17 cellular contexts compared by ENCODE assay signal in the genomic region with DNA sequence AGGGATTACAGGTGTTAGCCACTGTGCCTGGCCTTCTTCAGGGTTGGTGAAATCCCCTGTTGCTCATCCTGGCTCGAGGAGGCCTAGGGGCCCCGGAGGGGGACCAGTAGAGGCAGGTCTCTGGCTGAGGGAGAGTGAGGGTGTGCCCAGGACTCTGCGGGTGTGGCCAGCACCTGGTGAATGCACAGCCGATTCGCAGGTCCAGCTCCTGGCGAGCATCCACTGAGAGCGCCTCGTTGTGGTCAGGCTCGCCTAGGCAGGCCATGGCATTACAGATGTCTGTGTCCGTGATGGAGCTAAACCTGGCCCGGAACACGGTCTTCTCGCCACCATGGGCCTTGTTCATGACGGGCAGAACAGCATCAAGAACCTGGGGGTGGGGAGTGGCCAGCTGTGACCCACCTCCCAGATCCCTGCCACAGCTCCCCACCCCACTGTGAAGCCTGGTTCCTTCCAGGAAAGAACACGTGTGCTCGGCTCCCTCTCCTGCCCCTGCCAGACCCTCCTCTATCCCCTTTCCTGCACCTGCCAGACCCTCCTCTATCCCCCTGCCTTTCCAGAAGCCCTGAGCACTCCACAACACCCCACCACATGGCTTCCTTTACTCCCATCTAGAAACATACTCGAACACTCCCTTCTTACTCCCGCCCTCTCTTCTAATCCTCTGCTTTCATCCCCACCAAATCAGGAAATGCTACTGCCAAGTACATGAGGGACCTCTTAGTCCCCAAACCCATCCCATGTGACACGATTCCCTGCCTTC. TPM values are rescaled to one million over a fixed set of nuclear protein-coding genes. Genes with fewer than 3 reads are reported as not detected.
DNase-seq lines count a peak whose midpoint lies in the region; ATAC-seq, FAIRE-seq and TF ChIP-seq lines count a peak whose summit lies in the region.
"Had no signal": no experiment of that assay in that cellular context is flagged by ENCODE, and none has a peak within 500 bp of the region (broad histone marks: within the 10 kb centered on the region; RNA-seq: fewer than 3 reads in every experiment).

No MANE protein-coding gene starts in this region.

- no TSS peak for BruUV-seq in K562 (replicated peaks; lab: Mats Ljungman, UMichigan)

- POLR2A ChIA-PET in RWPE1 (lab: Yijun Ruan, JAX; ENCODE audit: low non-redundant PET) (no interaction called here), K562 (lab: Yijun Ruan, JAX) (interaction anchor here (0.6 to 15.7 kb wide), 13 partner anchors 9 to 327 kb away, joined by 3 to 382 read pairs (median 4); a partner anchor contains a TSS)

- no peaks in the 10 kb centered on the region for H3K9me3 ChIP-seq in K562 (replicated peaks; ENCODE audit: control insufficient read depth, insufficient read depth, low read depth, low read length)
- H3K9me3 ChIP-seq in osteoblast (ENCODE audit: low read depth, low read length) = no peaks in the 10 kb centered on the region
- no peaks in the 10 kb centered on the region for H3K9me3 ChIP-seq in thyroid gland
- H3K9me3 ChIP-seq: HAP-1 had no signal

- no peak for TF ChIP-seq EP300 in K562 (IDR thresholded peaks at IDR 0.05; ENCODE audit: low read length)

- H4K20me1 ChIP-seq in K562 (replicated peaks; ENCODE audit: control insufficient read depth, insufficient read depth, low read length) (peaks cover 43% of the 10 kb centered on the region), osteoblast (ENCODE audit: insufficient read depth, low read length) (peaks cover 14% of the 10 kb centered on the region)

- H2AFZ ChIP-seq in K562 (ENCODE audit: low read depth, low read length) (no peak overlapping the region), osteoblast (ENCODE audit: low read length) (no peak overlapping the region)

- DNase-seq in RWPE1 (ENCODE audit: low spot score) (no peak), K562 (ENCODE audit: extremely low read depth in 1 of 4, low spot score in 3 of 4) (no peak), osteoblast (ENCODE audit: insufficient read length, low spot score, missing footprints) (peak; percentile 65), NCI-H2227 treated with DMSO at 0.1 percent for 48 hours (lab: John Stamatoyannopoulos, UW) (no peak), H4 (ENCODE audit: low spot score) (no peak), thyroid gland (no peak), DMS 273 (lab: John Stamatoyannopoulos, UW; ENCODE audit: unreplicated experiment) (no peak)
- DNase-seq: AML-193; CD4-positive, alpha-beta memory T cell; DMS79 treated with DMSO at 0.1 percent for 48 hours; GF-D8; IMR-90; KBM-7 had no signal

- H3K27me3 ChIP-seq in K562 (ENCODE audit: control insufficient read depth in 2 of 2, insufficient read depth in 2 of 2, low read length in 2 of 2) = no peaks in the 10 kb centered on the region
- H3K27me3 ChIP-seq in osteoblast (ENCODE audit: insufficient read depth, low read length) = no peaks in the 10 kb centered on the region
- H3K27me3 ChIP-seq in thyroid gland = no peaks in the 10 kb centered on the region

- H3K27ac ChIP-seq in RWPE1 = peak overlapping the region; percentile 52
- H3K27ac ChIP-seq in K562 (ENCODE audit: extremely low read depth, low read depth, low read length) = no peak overlapping the region
- H3K27ac ChIP-seq in osteoblast (ENCODE audit: low read depth, low read length) = no peak overlapping the region
- no peak overlapping the region for H3K27ac ChIP-seq in thyroid gland

- in situ Hi-C loops in K562 (cut with MboI) = no loop called here

- CTCF ChIA-PET in RWPE1 (lab: Yijun Ruan, JAX) (interaction anchor here (0.6 to 0.9 kb wide), 2 partner anchors 17 to 32 kb away, joined by 3 to 4 read pairs; no protein-coding TSS in a partner anchor), K562 (lab: Yijun Ruan, JAX; ENCODE audit: low intra/inter-chr PET ratio) (no interaction called here)

- intact Hi-C loops in K562 (cut with micrococcal nuclease) = no loop called here
- intact Hi-C loops in thyroid gland (cut with DNase I) = loop anchor here (5.0 kb wide), 1 partner anchor 53 kb away; no protein-coding TSS in a partner anchor

- peak overlapping the region in 1 of 2 experiments; percentile 50; a peak in 2 of 4 replicates for H3K9ac ChIP-seq in K562 (ENCODE audit: insufficient read depth in 1 of 2, low read depth in 2 of 2, low read length in 2 of 2)

- WGBS in K562 (ENCODE audit: insufficient coverage, low coverage, missing lambda C conversion rate) = 88% methylated on average over 19 of the region's 19 CpGs
- WGBS in thyroid gland, 2 donors = 92% methylated on average over 15 to 19 of the region's 19 CpGs

- no peak overlapping the region for H3K4me3 ChIP-seq in K562
- no peak overlapping the region for H3K4me3 ChIP-seq in osteoblast (ENCODE audit: insufficient read depth, low read length)
- H3K4me3 ChIP-seq in thyroid gland (replicated peaks in 1 of 3) = no peak overlapping the region
- H3K4me3 ChIP-seq: HAP-1 had no signal

- peaks cover 8% of the 10 kb centered on the region for H3K9me1 ChIP-seq in K562 (ENCODE audit: control insufficient read depth, insufficient read depth, low read length)

- FAIRE-seq in K562 (lab: Jason Lieb, UNC) = no peak
- FAIRE-seq: A204.1, H1 had no signal

- no peak overlapping the region for H3K4me2 ChIP-seq in K562 (ENCODE audit: insufficient read depth, low read length)
- H3K4me2 ChIP-seq in osteoblast (ENCODE audit: insufficient read depth, low read length) = no peak overlapping the region

- H3K4me1 ChIP-seq in K562 (replicated peaks in 1 of 2; ENCODE audit: control insufficient read depth in 2 of 2, insufficient read depth in 2 of 2, low read length in 2 of 2) = peaks cover 0 to 19% of the 10 kb centered on the region in 2 experiments; a peak in 1 of 5 replicates
- no peaks in the 10 kb centered on the region for H3K4me1 ChIP-seq in osteoblast (ENCODE audit: insufficient read depth, low read length)
- no peaks in the 10 kb centered on the region for H3K4me1 ChIP-seq in thyroid gland
- H3K4me1 ChIP-seq: HAP-1 had no signal

- H3K79me2 ChIP-seq in K562 (ENCODE audit: control insufficient read depth, insufficient read depth, low read length) = no peaks in the 10 kb centered on the region
- peaks cover 5% of the 10 kb centered on the region for H3K79me2 ChIP-seq in osteoblast (ENCODE audit: insufficient read depth, low read length)

- TF ChIP-seq CTCF in RWPE1 (conservative IDR thresholded peaks at IDR 0.05; ENCODE audit: low read depth) (no peak), K562 (IDR thresholded peaks at IDR 0.05 in 2 of 3, conservative IDR thresholded peaks at IDR 0.05 in 1 of 3; ENCODE audit: insufficient read depth in 2 of 3, low read depth in 1 of 3, low read length in 3 of 3) (peak in 2 of 3 experiments; percentile 6 to 13; a peak in 1 of 6 replicates), osteoblast (IDR thresholded peaks at IDR 0.05; ENCODE audit: extremely low read depth, low read depth, low read length) (no peak), thyroid gland (IDR thresholded peaks at IDR 0.05) (no peak)

- ATAC-seq in K562 (0 out of 3 replicates have a peak, but pooled peaks have one; percentile 1), esophagus mucosa (peak; percentile 66)

- TF ChIP-seq POLR2A in K562 (conservative IDR thresholded peaks at IDR 0.05) (peak; percentile 69), thyroid gland (IDR thresholded peaks at IDR 0.05) (no peak)

- H3K36me3 ChIP-seq in K562 (ENCODE audit: control insufficient read depth, insufficient read depth, low read length) (peaks cover 97% of the 10 kb centered on the region), osteoblast (ENCODE audit: insufficient read depth, low read length) (peaks cover 73% of the 10 kb centered on the region), thyroid gland (peaks cover 37 to 67% of the 10 kb centered on the region in 2 donors)

- no peak for TF ChIP-seq RAD21 in K562 (CRISPR knock-in tag; conservative IDR thresholded peaks at IDR 0.05 in 1 of 2, IDR thresholded peaks at IDR 0.05 in 1 of 2)

RNA-seq across cellular contexts. Expression of a gene that starts 12.4 kb away (rescaled TPM):
- total RNA-seq in K562 (2011; cell fraction: chromatin; rRNA removed; ENCODE audit: low replicate concordance) = 654 and 1,271 TPM in 2 replicates
- total RNA-seq in K562 (2011; cell fraction: nucleolus; rRNA removed) = 667 and 676 TPM in 2 replicates
- 562 and 595 TPM in 2 replicates for total RNA-seq in K562 (2011; cell fraction: nucleoplasm; rRNA removed)
- 168 and 209 TPM in 2 replicates for total RNA-seq in K562 (2014; rRNA removed)
- 70.7 and 93.0 TPM in 2 replicates for total RNA-seq in K562 (2014; rRNA removed; fragmentation: Illumina TruSeq; extraction: Trizol)
- total RNA-seq in K562 (2015; rRNA removed; fragmentation: Illumina TruSeq; extraction: Trizol) = 132 and 135 TPM in 2 replicates
- 182 and 188 TPM in 2 replicates for total RNA-seq in K562 (2021)
- 77.5 and 115 TPM in 2 replicates for polyA plus RNA-seq in K562 (2011; rRNA removed)
- polyA plus RNA-seq in K562 (2011; cell fraction: cytosol; rRNA removed) = 70.1 and 77.8 TPM in 2 replicates
- 984 and 1,286 TPM in 2 replicates for polyA plus RNA-seq in K562 (2011; cell fraction: nucleus; rRNA removed)
- 96.9 and 122 TPM in 2 replicates for polyA plus RNA-seq in K562 (2012)
- 112 and 123 TPM in 2 replicates for polyA plus RNA-seq in K562 (2014; fragmentation: Illumina TruSeq; extraction: Trizol)
- 10 to 100 TPM in 1 of 2 experiments, 1 to 10 TPM in 1; 3.0 to 11.5 TPM for polyA plus RNA-seq in K562 (2014; fragmentation: Nextera tagmentation; extraction: Ambion mirVana)
- polyA plus RNA-seq in K562 (2014; rRNA removed) = 153 and 161 TPM in 2 replicates
- 98.9 and 108 TPM in 2 replicates for polyA minus RNA-seq in K562 (2011; rRNA and poly(A)+ RNA removed)
- polyA minus RNA-seq in K562 (2011; cell fraction: cytosol; rRNA and poly(A)+ RNA removed) = 76.3 and 79.3 TPM in 2 replicates
- polyA minus RNA-seq in K562 (2011; cell fraction: nucleus; rRNA and poly(A)+ RNA removed) = 248 and 295 TPM in 2 replicates
- 12.8 TPM for total RNA-seq in esophagus mucosa
- 27.9 and 33.6 TPM in 2 replicates for total RNA-seq in osteoblast
- 9.3 and 10.8 TPM in 2 replicates for total RNA-seq in H4 (2014; rRNA removed; shearing (Covaris generic))
- total RNA-seq in thyroid gland = 10 to 100 TPM; 24.7 to 39.3 (median 29.3) TPM

RNA-seq across cellular contexts. Expression of a gene that starts 17.6 kb away (rescaled TPM):
- total RNA-seq in K562 (2011; cell fraction: chromatin; rRNA removed; ENCODE audit: low replicate concordance) = 103 and 226 TPM in 2 replicates
- total RNA-seq in K562 (2011; cell fraction: nucleolus; rRNA removed) = 122 and 135 TPM in 2 replicates
- 120 and 153 TPM in 2 replicates for total RNA-seq in K562 (2011; cell fraction: nucleoplasm; rRNA removed)
- total RNA-seq in K562 (2014; rRNA removed) (132 and 153 TPM in 2 replicates), K562 (2014; rRNA removed; fragmentation: Illumina TruSeq; extraction: Trizol) (33.1 and 36.9 TPM in 2 replicates), K562 (2015; rRNA removed; fragmentation: Illumina TruSeq; extraction: Trizol) (74.6 and 75.0 TPM in 2 replicates), K562 (2021) (157 and 159 TPM in 2 replicates), esophagus mucosa (21.3 TPM), osteoblast (22.8 and 24.5 TPM in 2 replicates), thyroid gland (10 to 100 TPM; 19.5 to 27.5 (median 26.2) TPM)
- polyA plus RNA-seq in K562 (2011; rRNA removed) (64.0 and 73.1 TPM in 2 replicates), K562 (2014; fragmentation: Illumina TruSeq; extraction: Trizol) (53.8 and 92.1 TPM in 2 replicates), K562 (2014; fragmentation: Nextera tagmentation; extraction: Ambion mirVana) (1 to 10 TPM; 2.1 to 4.5 TPM), K562 (2014; rRNA removed) (110 and 121 TPM in 2 replicates)
- polyA plus RNA-seq in K562 (2011; cell fraction: cytosol; rRNA removed) = 74.8 and 124 TPM in 2 replicates
- 187 and 284 TPM in 2 replicates for polyA plus RNA-seq in K562 (2011; cell fraction: nucleus; rRNA removed)
- 81.6 and 118 TPM in 2 replicates for polyA plus RNA-seq in K562 (2012)
- 29.5 and 43.3 TPM in 2 replicates for polyA minus RNA-seq in K562 (2011; rRNA and poly(A)+ RNA removed)
- polyA minus RNA-seq in K562 (2011; cell fraction: cytosol; rRNA and poly(A)+ RNA removed) = 53.3 and 68.1 TPM in 2 replicates
- 34.9 and 45.5 TPM in 2 replicates for polyA minus RNA-seq in K562 (2011; cell fraction: nucleus; rRNA and poly(A)+ RNA removed)
- total RNA-seq in H4 (2014; rRNA removed; shearing (Covaris generic)) = 9.2 and 14.1 TPM in 2 replicates

Comparison
In these comparisons a context has a peak if more than half of its experiments do, and no peak if none do; other contexts are left out.
1. CTCF ChIP-seq: peak in K562 (2 of 3); none in RWPE1 (single experiment), osteoblast (single experiment) and thyroid gland (0 of 6).